Comparison of ENCODE assay signal across 28 cellular contexts in genomic region chr5:136208946-136209345, GRCh38. TPM values are rescaled to one million over a fixed set of nuclear protein-coding genes. Genes with fewer than 3 reads are reported as not detected.
"Had no signal": no experiment of that assay in that cellular context is flagged by ENCODE, and none has a peak within 500 bp of the region (broad histone marks: within the 10 kb centered on the region; RNA-seq: fewer than 3 reads in every experiment).

No MANE protein-coding gene starts in this region.

- H3K27ac ChIP-seq: esophagus muscularis mucosa, foreskin keratinocyte, heart left ventricle, ovary, right lobe of liver, testis, transverse colon had no signal

- DNase-seq: activated CD4-positive, alpha-beta memory T cell treated with anti-CD3 and anti-CD28 coated beads for 36 hours; activated CD4-positive, alpha-beta T cell treated with anti-CD3 and anti-CD28 coated beads, Interleukin-2, amount 10 ng/mL, durations not matched to agents 24 days and 14 days; activated CD4-positive, CD25-positive, alpha-beta regulatory T cell treated with anti-CD3 and anti-CD28 coated beads, Interleukin-2, amount 50 U/mL, for 72 hours; activated CD8-positive, alpha-beta memory T cell treated with anti-CD3 and anti-CD28 coated beads, Interleukin-2, amount 50 U/mL, for 4 hours; activated gamma-delta T cell treated with Interleukin-2 at 50 U/mL for 16 hours; activated T-cell treated with anti-CD3 and anti-CD28 coated beads, Interleukin-2, amount 50 U/mL, for 1 hour; dermis blood vessel endothelial cell; effector CD4-positive, alpha-beta T cell; foreskin keratinocyte; heart left ventricle; hypothalamus; immature natural killer cell; midbrain; naive thymus-derived CD4-positive, alpha-beta T cell; ovary; right lobe of liver; stimulated activated CD4-positive, alpha-beta T cell treated with anti-CD3 and anti-CD28 coated beads, Interleukin-2, amount 100 ng/mL, for 48 hours; stimulated activated naive CD8-positive, alpha-beta T cell treated with anti-CD3 and anti-CD28 coated beads, Interleukin-15, Interleukin-2, amounts not matched to agents 100 U/mL and 50 U/mL, for 24 hours; T-helper 9 cell; testis; transverse colon had no signal

- H3K4me3 Mint-ChIP-seq: activated CD4-positive, alpha-beta memory T cell treated with anti-CD3 and anti-CD28 coated beads for 36 hours; activated CD4-positive, alpha-beta T cell treated with anti-CD3 and anti-CD28 coated beads, Interleukin-2, amount 10 ng/mL, durations not matched to agents 24 days and 14 days; activated T-helper 1 cell treated with anti-CD3 and anti-CD28 coated beads, Interleukin-12 subunit alpha, Interleukin-12 subunit beta, Interleukin-2, Interleukin-4 antibody, amounts not matched to agents 30 ng/mL and 10 ng/mL and 1 ng/mL, durations not matched to agents 14 hours and 24 hours and 36 hours; immature natural killer cell; naive thymus-derived CD4-positive, alpha-beta T cell had no signal

- ATAC-seq: activated naive CD4-positive, alpha-beta T cell treated with anti-CD3 and anti-CD28 coated beads, Interleukin-2, amount 50 U/mL, for 72 hours; foreskin keratinocyte; heart left ventricle; naive thymus-derived CD4-positive, alpha-beta T cell; right lobe of liver; stimulated activated naive CD8-positive, alpha-beta T cell treated with anti-CD3 and anti-CD28 coated beads, Interleukin-15, Interleukin-2, amounts not matched to agents 100 U/mL and 50 U/mL, for 24 hours had no signal

- H3K4me1 Mint-ChIP-seq: immature natural killer cell; naive thymus-derived CD4-positive, alpha-beta T cell had no signal

- H3K9me3 ChIP-seq: esophagus muscularis mucosa, ovary, right lobe of liver, testis, transverse colon had no signal

- H3K4me1 ChIP-seq: esophagus muscularis mucosa, foreskin keratinocyte, heart left ventricle, right lobe of liver, testis, transverse colon had no signal

- H3K4me3 ChIP-seq: esophagus muscularis mucosa, heart left ventricle, ovary, right lobe of liver, testis, transverse colon had no signal

- H3K27ac Mint-ChIP-seq: activated CD4-positive, alpha-beta memory T cell treated with anti-CD3 and anti-CD28 coated beads for 36 hours; activated CD4-positive, alpha-beta T cell treated with anti-CD3 and anti-CD28 coated beads, Interleukin-2, amount 10 ng/mL, durations not matched to agents 24 days and 14 days; activated naive CD4-positive, alpha-beta T cell treated with anti-CD3 and anti-CD28 coated beads, Interleukin-2, amount 50 U/mL, for 72 hours; activated T-helper 1 cell treated with anti-CD3 and anti-CD28 coated beads, Interleukin-12 subunit alpha, Interleukin-12 subunit beta, Interleukin-2, Interleukin-4 antibody, amounts not matched to agents 30 ng/mL and 10 ng/mL and 1 ng/mL, durations not matched to agents 14 hours and 24 hours and 36 hours; immature natural killer cell; naive thymus-derived CD4-positive, alpha-beta T cell; progenitor cell of endocrine pancreas had no signal

- H3K36me3 ChIP-seq: esophagus muscularis mucosa, heart left ventricle, ovary, right lobe of liver, transverse colon had no signal

- H3K27me3 ChIP-seq: ovary, right lobe of liver, testis, transverse colon had no signal

- H3K9me3 Mint-ChIP-seq: activated CD4-positive, alpha-beta memory T cell treated with anti-CD3 and anti-CD28 coated beads for 36 hours; activated CD4-positive, alpha-beta T cell treated with anti-CD3 and anti-CD28 coated beads, Interleukin-2, amount 10 ng/mL, durations not matched to agents 24 days and 14 days; activated naive CD4-positive, alpha-beta T cell treated with anti-CD3 and anti-CD28 coated beads, Interleukin-2, amount 50 U/mL, for 72 hours; activated T-helper 1 cell treated with anti-CD3 and anti-CD28 coated beads, Interleukin-12 subunit alpha, Interleukin-12 subunit beta, Interleukin-2, Interleukin-4 antibody, amounts not matched to agents 30 ng/mL and 10 ng/mL and 1 ng/mL, durations not matched to agents 14 hours and 24 hours and 36 hours; immature natural killer cell had no signal

- H3K36me3 Mint-ChIP-seq: activated CD4-positive, alpha-beta memory T cell treated with anti-CD3 and anti-CD28 coated beads for 36 hours; activated naive CD4-positive, alpha-beta T cell treated with anti-CD3 and anti-CD28 coated beads, Interleukin-2, amount 50 U/mL, for 72 hours; immature natural killer cell; naive thymus-derived CD4-positive, alpha-beta T cell had no signal

RNA-seq across cellular contexts. Expression of gene SMIM32, which starts 16.0 kb away (rescaled TPM):
- total RNA-seq: activated CD4-positive, alpha-beta memory T cell treated with anti-CD3 and anti-CD28 coated beads for 36 hours; activated CD4-positive, alpha-beta T cell treated with anti-CD3 and anti-CD28 coated beads, Interleukin-2, amount 10 ng/mL, durations not matched to agents 24 days and 14 days; activated CD8-positive, alpha-beta memory T cell treated with anti-CD3 and anti-CD28 coated beads for 36 hours; activated naive CD4-positive, alpha-beta T cell treated with anti-CD3 and anti-CD28 coated beads, Interleukin-2, amount 50 U/mL, for 72 hours; activated T-helper 1 cell treated with anti-CD3 and anti-CD28 coated beads, Interleukin-12 subunit alpha, Interleukin-12 subunit beta, Interleukin-2, Interleukin-4 antibody, amounts not matched to agents 30 ng/mL and 10 ng/mL and 1 ng/mL, durations not matched to agents 14 hours and 24 hours and 36 hours; bronchial epithelial cell; dermis blood vessel endothelial cell; esophagus muscularis mucosa; foreskin keratinocyte; heart left ventricle; lower leg skin; naive thymus-derived CD4-positive, alpha-beta T cell had no signal
